ENCODE assay signal across 1 cellular context in the genomic region with DNA sequence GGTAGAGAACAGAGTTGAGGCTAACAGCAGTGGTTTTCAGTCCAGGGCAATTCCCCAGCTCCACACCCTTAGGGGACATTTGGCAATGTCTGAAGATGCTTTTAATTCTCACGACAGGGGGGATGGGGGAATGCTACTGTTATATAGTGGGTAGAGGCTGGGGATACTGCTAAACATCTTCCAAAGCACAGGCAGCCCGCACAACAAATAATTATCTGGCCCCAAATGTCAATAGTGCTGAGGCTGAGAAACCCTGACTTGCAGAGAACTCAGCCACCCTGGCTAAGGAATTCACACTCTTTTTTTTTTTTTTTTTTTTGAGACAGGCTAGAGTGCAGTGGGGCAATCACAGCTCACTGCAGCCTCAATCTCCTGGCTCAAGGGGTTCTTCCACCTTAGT.
TF ChIP-seq lines count a peak whose summit lies in the region.

No MANE protein-coding gene starts in this region.

TF ChIP-seq in SK-N-SH, 30 proteins besides CTCF, POLR2A, EP300 and RAD21 (continued from another document):
- TF ChIP-seq, protein P1, sequence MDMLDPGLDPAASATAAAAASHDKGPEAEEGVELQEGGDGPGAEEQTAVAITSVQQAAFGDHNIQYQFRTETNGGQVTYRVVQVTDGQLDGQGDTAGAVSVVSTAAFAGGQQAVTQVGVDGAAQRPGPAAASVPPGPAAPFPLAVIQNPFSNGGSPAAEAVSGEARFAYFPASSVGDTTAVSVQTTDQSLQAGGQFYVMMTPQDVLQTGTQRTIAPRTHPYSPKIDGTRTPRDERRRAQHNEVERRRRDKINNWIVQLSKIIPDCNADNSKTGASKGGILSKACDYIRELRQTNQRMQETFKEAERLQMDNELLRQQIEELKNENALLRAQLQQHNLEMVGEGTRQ (IDR thresholded peaks at IDR 0.05; ENCODE audit: borderline replicate concordance, low read depth, low read length) = no peak
- no peak for TF ChIP-seq POLR2AphosphoS5 (IDR thresholded peaks at IDR 0.05; ENCODE audit: low read depth, low read length)
